8 cellular contexts compared by ENCODE assay signal in the genomic region with DNA sequence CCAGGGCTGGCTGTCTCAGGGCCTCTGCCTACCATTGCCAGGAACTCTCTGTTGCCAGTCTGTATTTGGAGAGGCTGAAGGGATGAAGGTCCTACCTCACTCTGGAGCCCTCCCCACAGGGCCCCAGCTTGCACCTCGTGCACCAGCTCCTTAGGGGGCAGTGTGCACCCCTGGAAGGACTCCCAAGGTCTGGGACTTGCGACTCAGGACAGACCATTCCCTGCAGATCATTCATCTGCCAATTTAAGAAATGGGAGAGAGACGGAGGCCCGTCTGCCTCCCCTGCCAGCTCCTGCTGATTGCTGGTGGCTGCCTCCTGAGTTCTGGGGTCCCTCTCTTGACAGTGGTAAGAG. TPM values are rescaled to one million over a fixed set of nuclear protein-coding genes. Genes with fewer than 3 reads are reported as not detected.
DNase-seq lines count a peak whose midpoint lies in the region; ATAC-seq and TF ChIP-seq lines count a peak whose summit lies in the region.

No MANE protein-coding gene starts in this region.

- H3K9ac ChIP-seq in OCI-LY3 (ENCODE audit: low read length), result peak overlapping the region; percentile 55

- H3K79me2 ChIP-seq in OCI-LY3 (ENCODE audit: low read length), result peaks cover 11% of the 10 kb centered on the region

- no peak for TF ChIP-seq POLR2A in spleen (IDR thresholded peaks at IDR 0.05)

- H3K27ac ChIP-seq in AG04450 (ENCODE audit: low read depth, low read length) (peak overlapping the region; percentile 97), OCI-LY3 (ENCODE audit: low read length) (no peak overlapping the region; the same call in 1 of the 2 replicates), spleen (peak overlapping the region; percentile 72 to 95 (median 90))

- H2AFZ ChIP-seq in OCI-LY3 (ENCODE audit: low read depth, low read length), result no peak overlapping the region

- DNase-seq in AG04450 (ENCODE audit: low read depth, low spot score), result no peak
- no peak for DNase-seq in GM10266 (ENCODE audit: extremely low spot score)
- peak; percentile 71 for DNase-seq in inferior parietal cortex (ENCODE audit: extremely low spot score)
- peak; percentile 89 for DNase-seq in spleen

- H3K27ac Mint-ChIP-seq in brain, result peak overlapping the region in 4 of 5 experiments; percentile 85 to 98 (median 92)

- peak overlapping the region in 2 of 5 experiments; percentile 46 to 73 for H3K4me3 Mint-ChIP-seq in brain

- no peak for ATAC-seq in HG03439 (IDR thresholded peaks at IDR 0.05; ENCODE audit: unreplicated experiment)
- no peak for ATAC-seq in GM21526 (IDR thresholded peaks at IDR 0.05; ENCODE audit: low FRiP score, unreplicated experiment)

- peaks cover 35% of the 10 kb centered on the region for H3K4me1 Mint-ChIP-seq in brain

- TF ChIP-seq CTCF in AG04450 (IDR thresholded peaks at IDR 0.05; ENCODE audit: low read depth, low read length) (peak; percentile 56), GM10266 (IDR thresholded peaks at IDR 0.05; ENCODE audit: control insufficient read depth, insufficient read depth, low read depth, missing control alignments) (peak; percentile 67), OCI-LY3 (IDR thresholded peaks at IDR 0.05; ENCODE audit: low read depth, low read length) (peak; percentile 88), brain (conservative IDR thresholded peaks at IDR 0.05) (peak; percentile 26 to 44), spleen (IDR thresholded peaks at IDR 0.05 in 8 of 11, conservative IDR thresholded peaks at IDR 0.05 in 3 of 11) (peak in 10 of 11 experiments; percentile 48 to 78 (median 64))

- H3K27me3 ChIP-seq in AG04450 (ENCODE audit: control insufficient read depth, insufficient read depth, low read length) (no peaks in the 10 kb centered on the region), OCI-LY3 (ENCODE audit: low read depth, low read length) (no peaks in the 10 kb centered on the region), spleen (replicated peaks in 1 of 7) (no peaks in the 10 kb centered on the region)

- no peaks in the 10 kb centered on the region for H3K9me3 Mint-ChIP-seq in brain

- H3K4me1 ChIP-seq in OCI-LY3 (ENCODE audit: low read length) (peaks cover 25% of the 10 kb centered on the region), spleen (peaks cover 12 to 57% (median 33%) of the 10 kb centered on the region in 6 donors)

- no peaks in the 10 kb centered on the region for H4K20me1 ChIP-seq in OCI-LY3 (ENCODE audit: insufficient read depth, low read length)

- POLR2A ChIA-PET in AG04450 (lab: Yijun Ruan, JAX), result interaction anchor here (0.6 to 3.6 kb wide), 14 partner anchors 10 to 55 kb away, joined by 3 to 107 read pairs (median 5); a partner anchor contains a TSS

- H3K36me3 Mint-ChIP-seq in brain, result no peaks in the 10 kb centered on the region

- peaks cover 3% of the 10 kb centered on the region for H3K27me3 Mint-ChIP-seq in brain

- peak overlapping the region; percentile 88 for H3K4me2 ChIP-seq in OCI-LY3 (ENCODE audit: low read length)

- H3K4me3 ChIP-seq in AG04450 (ENCODE audit: low read depth, low read length), result peak overlapping the region; percentile 31
- H3K4me3 ChIP-seq in OCI-LY3 (ENCODE audit: low read length), result peak overlapping the region; percentile 61
- H3K4me3 ChIP-seq in spleen, result peak overlapping the region in 4 of 8 donors; percentile 4 to 60 (median 10)

- no peaks in the 10 kb centered on the region for H3K36me3 ChIP-seq in OCI-LY3 (replicated peaks; ENCODE audit: low read depth, low read length)
- H3K36me3 ChIP-seq in spleen, result no peaks in the 10 kb centered on the region

- H3K9me3 ChIP-seq in AG04450 (ENCODE audit: control insufficient read depth, insufficient read depth, low read length) (no peaks in the 10 kb centered on the region), OCI-LY3 (ENCODE audit: insufficient read depth, low read length) (no peaks in the 10 kb centered on the region), spleen (no peaks in the 10 kb centered on the region)

- WGBS in spleen, 5 donors, result 6 to 45% (median 24%) methylated on average over 2 to 4 of the region's 4 CpGs

- CTCF ChIA-PET in AG04450 (lab: Charles Lee), result interaction anchor here (0.5 to 2.5 kb wide), 11 partner anchors 8 to 100 kb away, joined by 3 to 12 read pairs (median 7); a partner anchor contains a TSS

- intact Hi-C loops in spleen (cut with DNase I; ENCODE audit: low total_unique reads), result no loop called here

RNA-seq across cellular contexts. Expression of a gene that starts 27.5 kb away (rescaled TPM):
- polyA plus RNA-seq in AG04450 (2011; rRNA removed) (1,149 and 1,465 TPM in 2 replicates), brain (ENCODE audit: insufficient read depth, low read depth, low replicate concordance) (7.1 TPM), spleen (100 to 1,000 TPM; 111 to 793 (median 171) TPM)
- polyA minus RNA-seq in AG04450 (2011; rRNA and poly(A)+ RNA removed), result 15,934 and 21,970 TPM in 2 replicates
- over 10,000 TPM; 10,088 to 24,490 (median 13,598) TPM for total RNA-seq in spleen

RNA-seq across cellular contexts. Expression of a gene that starts 48.8 kb away (rescaled TPM):
- polyA plus RNA-seq in AG04450 (2011; rRNA removed), result 72.3 and 83.3 TPM in 2 replicates
- 202 and 210 TPM in 2 replicates for polyA minus RNA-seq in AG04450 (2011; rRNA and poly(A)+ RNA removed)
- polyA plus RNA-seq in brain (ENCODE audit: insufficient read depth, low read depth, low replicate concordance), result 3.8 TPM
- total RNA-seq in spleen, result 1,000 to 10,000 TPM in 2 of 7 donors, 100 to 1,000 TPM in 5; 266 to 1,804 (median 799) TPM
- polyA plus RNA-seq in spleen, result 1,000 to 10,000 TPM in 2 of 3 donors, 100 to 1,000 TPM in 1; 526 to 1,090 (median 1,018) TPM

RNA-seq across cellular contexts. Expression of a gene that starts 53.5 kb away (rescaled TPM):
- polyA plus RNA-seq in AG04450 (2011; rRNA removed) (60.9 and 90.0 TPM in 2 replicates), brain (ENCODE audit: insufficient read depth, low read depth, low replicate concordance) (81.7 TPM), spleen (10 to 100 TPM; 52.4 to 70.6 (median 60.7) TPM)
- 55.8 and 101 TPM in 2 replicates for polyA minus RNA-seq in AG04450 (2011; rRNA and poly(A)+ RNA removed)
- 100 to 1,000 TPM in 2 of 7 donors, 10 to 100 TPM in 5; 64.7 to 125 (median 77.4) TPM for total RNA-seq in spleen

Comparison
In these comparisons a context has a peak if more than half of its experiments do, and no peak if none do; other contexts are left out.
1. DNase-seq: peak in inferior parietal cortex (single experiment) and spleen (single experiment); none in AG04450 (single experiment) and GM10266 (single experiment).
2. CTCF ChIP-seq: peak in every context shown above with its lines; median percentile 88 in OCI-LY3; 67 in GM10266; 64 in spleen; 56 in AG04450; 35 in brain.
3. RNA of a gene that starts 27.5 kb away (polyA plus RNA-seq): 1,149 to 1,465 TPM in AG04450 and 111 to 793 TPM in spleen; 7.1 TPM in brain (single experiment); every median in the first group is over 10 times any median in the second.
4. RNA of a gene that starts 48.8 kb away (polyA plus RNA-seq): 526 to 1,090 TPM in spleen and 72.3 to 83.3 TPM in AG04450; 3.8 TPM in brain (single experiment); every median in the first group is over 10 times any median in the second.